Comparison of ENCODE assay signal across 22 cellular contexts in the genomic region with DNA sequence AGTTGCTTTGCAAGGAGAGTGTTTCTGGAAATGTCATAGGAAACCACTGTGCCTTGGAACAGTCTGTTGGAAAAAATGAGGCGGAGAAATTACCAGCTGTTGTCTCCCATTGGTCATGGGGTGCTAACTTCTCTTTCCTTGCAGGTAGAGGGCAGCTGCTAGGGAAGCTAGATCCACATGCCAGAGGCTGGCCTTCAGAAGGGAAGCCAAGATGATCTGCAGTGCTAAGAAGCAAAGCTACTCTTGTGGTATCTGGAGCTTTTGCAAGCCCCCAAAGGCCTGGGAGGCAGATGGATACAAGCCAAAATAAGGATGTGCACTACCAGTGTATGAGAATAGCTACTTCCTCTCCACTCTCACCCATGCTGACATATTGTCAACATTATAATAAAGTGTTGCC. TPM values are rescaled to one million over a fixed set of nuclear protein-coding genes. Genes with fewer than 3 reads are reported as not detected.
"Had no signal": no experiment of that assay in that cellular context is flagged by ENCODE, and none has a peak within 500 bp of the region (broad histone marks: within the 10 kb centered on the region; RNA-seq: fewer than 3 reads in every experiment).

No MANE protein-coding gene starts in this region.

- H3K4me1 ChIP-seq: gastroesophageal sphincter, right lobe of liver, upper lobe of right lung had no signal

- H3K4me1 Mint-ChIP-seq: activated CD4-positive, alpha-beta T cell treated with anti-CD3 and anti-CD28 coated beads for 36 hours; stimulated activated effector memory CD8-positive, alpha-beta T cell treated with anti-CD3 and anti-CD28 coated beads, Interleukin-12 subunit alpha, Interleukin-12 subunit beta, amount 100 ng/mL, for 72 hours had no signal

- H3K9me3 ChIP-seq: gastroesophageal sphincter, right lobe of liver, upper lobe of right lung had no signal

- H3K4me3 ChIP-seq: gastroesophageal sphincter, right lobe of liver, skin epidermis, upper lobe of right lung had no signal

- H3K27ac Mint-ChIP-seq: activated CD4-positive, alpha-beta T cell treated with anti-CD3 and anti-CD28 coated beads for 36 hours; activated naive CD4-positive, alpha-beta T cell treated with anti-CD3 and anti-CD28 coated beads, Interleukin-2, amount 50 U/mL, for 72 hours; activated T-cell treated with anti-CD3 and anti-CD28 coated beads, Interleukin-2, amount 50 U/mL, for 72 hours; natural killer cell treated with Interleukin-12 subunit alpha and Interleukin-12 subunit beta and Interleukin-15 and Interleukin-18, amount 100 ng/mL, for 72 hours; stimulated activated effector memory CD8-positive, alpha-beta T cell treated with anti-CD3 and anti-CD28 coated beads, Interleukin-12 subunit alpha, Interleukin-12 subunit beta, amount 100 ng/mL, for 72 hours; stimulated activated naive CD8-positive, alpha-beta T cell treated with anti-CD3 and anti-CD28 coated beads, Interleukin-15, Interleukin-2, amounts not matched to agents 100 ng/mL and 50 ng/mL, for 24 hours had no signal

- H3K4me3 Mint-ChIP-seq: activated CD4-positive, alpha-beta T cell treated with anti-CD3 and anti-CD28 coated beads for 36 hours; activated T-cell treated with anti-CD3 and anti-CD28 coated beads, Interleukin-2, amount 50 U/mL, for 72 hours; natural killer cell treated with Interleukin-12 subunit alpha and Interleukin-12 subunit beta and Interleukin-15 and Interleukin-18, amount 100 ng/mL, for 72 hours; stimulated activated effector memory CD8-positive, alpha-beta T cell treated with anti-CD3 and anti-CD28 coated beads, Interleukin-12 subunit alpha, Interleukin-12 subunit beta, amount 100 ng/mL, for 72 hours; stimulated activated naive CD8-positive, alpha-beta T cell treated with anti-CD3 and anti-CD28 coated beads, Interleukin-15, Interleukin-2, amounts not matched to agents 100 ng/mL and 50 ng/mL, for 24 hours had no signal

- H3K27me3 Mint-ChIP-seq: activated CD4-positive, alpha-beta T cell treated with anti-CD3 and anti-CD28 coated beads for 36 hours; natural killer cell treated with Interleukin-12 subunit alpha and Interleukin-12 subunit beta and Interleukin-15 and Interleukin-18, amount 100 ng/mL, for 72 hours; stimulated activated naive CD8-positive, alpha-beta T cell treated with anti-CD3 and anti-CD28 coated beads, Interleukin-15, Interleukin-2, amounts not matched to agents 100 ng/mL and 50 ng/mL, for 24 hours had no signal

- H3K36me3 Mint-ChIP-seq: activated naive CD4-positive, alpha-beta T cell treated with anti-CD3 and anti-CD28 coated beads, Interleukin-2, amount 50 U/mL, for 72 hours; natural killer cell treated with Interleukin-12 subunit alpha and Interleukin-12 subunit beta and Interleukin-15 and Interleukin-18, amount 100 ng/mL, for 72 hours; stimulated activated effector memory CD8-positive, alpha-beta T cell treated with anti-CD3 and anti-CD28 coated beads, Interleukin-12 subunit alpha, Interleukin-12 subunit beta, amount 100 ng/mL, for 72 hours had no signal

- H3K36me3 ChIP-seq: gastroesophageal sphincter, right lobe of liver, upper lobe of right lung had no signal

- DNase-seq: activated CD4-positive, alpha-beta T cell treated with anti-CD3 and anti-CD28 coated beads for 36 hours; activated CD4-positive, CD25-positive, alpha-beta regulatory T cell; activated naive CD4-positive, alpha-beta T cell; activated T-cell treated with anti-CD3 and anti-CD28 coated beads for 4 hours; activated T-cell treated with anti-CD3 and anti-CD28 coated beads, Interleukin-2, amount 50 U/mL, for 72 hours; effector CD8-positive, alpha-beta T cell; hippocampal formation; kidney; left colon; right lobe of liver; stimulated activated CD4-positive, alpha-beta T cell treated with anti-CD3 and anti-CD28 coated beads, Interleukin-12 subunit alpha, Interleukin-12 subunit beta, amount 100 ng/mL, for 4 hours; stimulated activated CD4-positive, alpha-beta T cell treated with anti-CD3 and anti-CD28 coated beads, Interleukin-4, amount 100 ng/mL, for 24 hours; upper lobe of right lung had no signal

- H3K27me3 ChIP-seq: gastroesophageal sphincter, right lobe of liver, upper lobe of right lung had no signal

- ATAC-seq: activated CD4-positive, alpha-beta T cell treated with anti-CD3 and anti-CD28 coated beads for 36 hours; activated naive CD4-positive, alpha-beta T cell treated with anti-CD3 and anti-CD28 coated beads, Interleukin-2, amount 50 U/mL, for 72 hours; activated T-cell treated with anti-CD3 and anti-CD28 coated beads, Interleukin-2, amount 50 U/mL, for 72 hours; gastroesophageal sphincter; left colon; natural killer cell treated with Interleukin-12 subunit alpha and Interleukin-12 subunit beta and Interleukin-15 and Interleukin-18, amount 100 ng/mL, for 72 hours; right lobe of liver; stimulated activated effector memory CD8-positive, alpha-beta T cell treated with anti-CD3 and anti-CD28 coated beads, Interleukin-12 subunit alpha, Interleukin-12 subunit beta, amount 100 ng/mL, for 72 hours; upper lobe of right lung had no signal

- H3K27ac ChIP-seq: gastroesophageal sphincter, right lobe of liver, skin epidermis, upper lobe of right lung had no signal

- FAIRE-seq: bronchial epithelial cell, colon, kidney had no signal

RNA-seq across cellular contexts. Expression of a gene that starts 34.9 kb away (rescaled TPM):
- total RNA-seq: activated CD4-positive, alpha-beta T cell treated with anti-CD3 and anti-CD28 coated beads for 36 hours; activated naive CD4-positive, alpha-beta T cell treated with anti-CD3 and anti-CD28 coated beads, Interleukin-2, amount 50 U/mL, for 72 hours; activated T-cell treated with anti-CD3 and anti-CD28 coated beads, Interleukin-2, amount 50 U/mL, for 72 hours; natural killer cell treated with Interleukin-12 subunit alpha and Interleukin-12 subunit beta and Interleukin-15 and Interleukin-18, amount 100 ng/mL, for 72 hours; T-helper 1 cell treated with Interleukin-12 subunit alpha and Interleukin-12 subunit beta and Interleukin-4 antibody, amounts not matched to agents 30 ng/mL and 1 ng/mL, for 36 hours had no signal
